Comparison of ENCODE assay signal across 1 cellular context in genomic region chr2:180520206-180520605, GRCh38.
TF ChIP-seq lines count a peak whose summit lies in the region.

No MANE protein-coding gene starts in this region.

TF ChIP-seq in WTC11, 78 proteins besides CTCF, POLR2A, EP300 and RAD21 (continued from another document):
- TF ChIP-seq AR (CRISPR knock-in tag; IDR thresholded peaks at IDR 0.05) (no peak), PRDM15 (CRISPR knock-in tag; IDR thresholded peaks at IDR 0.05) (no peak), E2F4 (CRISPR knock-in tag; IDR thresholded peaks at IDR 0.05; ENCODE audit: borderline replicate concordance, low read depth) (no peak), FOXK1 (CRISPR knock-in tag; IDR thresholded peaks at IDR 0.05) (no peak), IRF1 (CRISPR knock-in tag; IDR thresholded peaks at IDR 0.05) (no peak), SMAD4 (CRISPR knock-in tag; IDR thresholded peaks at IDR 0.05) (no peak), ARID4B (CRISPR knock-in tag; IDR thresholded peaks at IDR 0.05; ENCODE audit: borderline replicate concordance) (no peak), ZNF281 (CRISPR knock-in tag; IDR thresholded peaks at IDR 0.05) (no peak)
